28 cellular contexts compared by ENCODE assay signal in the genomic region with DNA sequence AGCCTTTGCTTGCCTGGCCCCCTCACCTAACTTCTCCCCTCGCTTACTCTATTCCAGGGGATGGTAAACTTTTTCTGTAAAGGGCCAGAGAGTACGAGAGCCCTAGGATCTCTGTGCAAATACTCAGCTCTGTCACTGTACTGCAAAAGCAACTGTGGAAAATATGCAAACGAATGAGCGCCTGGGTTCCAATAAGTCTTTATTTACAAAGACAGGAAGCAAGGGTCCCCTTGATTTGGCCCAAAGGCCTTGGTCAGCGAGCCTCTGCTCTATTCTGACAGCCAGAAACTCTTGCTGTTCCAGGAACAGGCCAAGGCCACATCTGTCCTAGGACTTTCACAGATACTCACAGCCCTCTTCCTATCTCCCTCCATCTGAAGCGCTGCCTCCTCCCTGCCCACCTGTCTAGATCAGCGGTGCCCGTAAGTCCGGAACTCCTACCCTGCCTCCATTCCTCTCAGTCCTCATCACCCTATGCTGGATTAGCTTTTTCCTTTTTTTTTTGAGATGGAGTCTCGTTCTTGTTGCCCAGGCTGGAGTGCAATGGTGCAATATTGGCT. TPM values are rescaled to one million over a fixed set of nuclear protein-coding genes. Genes with fewer than 3 reads are reported as not detected.
DNase-seq lines count a peak whose midpoint lies in the region; ATAC-seq and TF ChIP-seq lines count a peak whose summit lies in the region.
"Had no signal": no experiment of that assay in that cellular context is flagged by ENCODE, and none has a peak within 500 bp of the region (broad histone marks: within the 10 kb centered on the region; RNA-seq: fewer than 3 reads in every experiment).

No MANE protein-coding gene starts in this region.

- peaks cover 6% of the 10 kb centered on the region for H3K4me1 Mint-ChIP-seq in activated CD4-positive, alpha-beta T cell treated with anti-CD3 and anti-CD28 coated beads, Interleukin-2, amount 10 ng/mL, durations not matched to agents 24 days and 14 days

- intact Hi-C loops in activated CD4-positive, alpha-beta T cell treated with anti-CD3 and anti-CD28 coated beads, Interleukin-2, amount 10 ng/mL, durations not matched to agents 24 days and 14 days (cut with micrococcal nuclease) = no loop called here

- DNase-seq in activated CD4-positive, alpha-beta T cell treated with anti-CD3 and anti-CD28 coated beads, Interleukin-2, amount 10 ng/mL, durations not matched to agents 24 days and 14 days = no peak
- no peak for DNase-seq in activated CD4-positive, alpha-beta T cell treated with anti-CD3 and anti-CD28 coated beads, Interleukin-2, amount 50 U/mL, for 4 hours
- DNase-seq in RWPE2 (ENCODE audit: low spot score) (no peak), tibial nerve (ENCODE audit: low spot score in 2 of 2) (no peak), NCI-H1436 treated with DMSO at 0.1 percent for 48 hours (lab: John Stamatoyannopoulos, UW) (no peak)
- DNase-seq in activated CD4-positive, alpha-beta T cell treated with anti-CD3 and anti-CD28 coated beads for 4 hours = no peak
- DNase-seq: activated B cell treated with CpG ODN at 0.5 μM for 24 hours; activated CD4-positive, alpha-beta T cell treated with anti-CD3 and anti-CD28 coated beads, Interleukin-2, amount 50 U/mL, for 48 hours; activated CD8-positive, alpha-beta memory T cell treated with anti-CD3 and anti-CD28 coated beads, Interleukin-2, amount 50 U/mL, for 4 hours; activated naive CD4-positive, alpha-beta T cell treated with anti-CD3 and anti-CD28 coated beads, Interleukin-2, amount 50 U/mL, for 16 hours; AML-193; amniotic stem cell; CD8-positive, alpha-beta T cell; DMS 273 treated with DMSO at 0.1 percent for 48 hours; mesenchymal stem cell; NCI-H1092; NCI-H2029; NCI-H524 treated with DMSO at 0.1 percent for 48 hours; stimulated activated naive CD8-positive, alpha-beta T cell treated with anti-CD3 and anti-CD28 coated beads, Interleukin-15, Interleukin-2, amounts not matched to agents 100 U/mL and 50 U/mL, for 24 hours; T-cell had no signal

- H3K9me3 ChIP-seq in RWPE2 (ENCODE audit: severe bottlenecking) (no peaks in the 10 kb centered on the region), tibial nerve (no peaks in the 10 kb centered on the region)
- H3K9me3 ChIP-seq: thoracic aorta had no signal

- peak overlapping the region; percentile 60 for H3K27ac ChIP-seq in RWPE2 (ENCODE audit: poor library complexity, severe bottlenecking)
- H3K27ac ChIP-seq in tibial nerve = peak overlapping the region in 3 of 4 donors; percentile 60 to 78 (median 78)
- H3K27ac ChIP-seq: thoracic aorta had no signal

- H3K9me3 Mint-ChIP-seq in activated CD4-positive, alpha-beta T cell treated with anti-CD3 and anti-CD28 coated beads, Interleukin-2, amount 10 ng/mL, durations not matched to agents 24 days and 14 days = no peaks in the 10 kb centered on the region
- H3K9me3 Mint-ChIP-seq: activated B cell treated with CpG ODN at 0.5 μM for 24 hours; CD8-positive, alpha-beta T cell; T-cell had no signal

- H3K4me3 ChIP-seq in RWPE2 (ENCODE audit: severe bottlenecking) (no peak overlapping the region), tibial nerve (no peak overlapping the region)
- H3K4me3 ChIP-seq: thoracic aorta had no signal

- H3K4me1 ChIP-seq in RWPE2 (ENCODE audit: insufficient read depth, poor library complexity, severe bottlenecking) (peaks cover 18% of the 10 kb centered on the region), tibial nerve (peaks cover 0 to 22% (median 0%) of the 10 kb centered on the region in 4 donors)

- 85% methylated on average over 10 of the region's 10 CpGs for WGBS in tibial nerve, 2 donors

- TF ChIP-seq CTCF in RWPE2 (IDR thresholded peaks at IDR 0.05; ENCODE audit: poor library complexity, severe bottlenecking) (no peak), tibial nerve (IDR thresholded peaks at IDR 0.05) (no peak)

- ATAC-seq in RWPE2 (ENCODE audit: low read depth) = no peak
- ATAC-seq: CD8-positive, alpha-beta T cell; left lobe of liver; stimulated activated naive CD8-positive, alpha-beta T cell treated with anti-CD3 and anti-CD28 coated beads, Interleukin-15, Interleukin-2, amounts not matched to agents 100 U/mL and 50 U/mL, for 24 hours; T-cell had no signal

- H3K27me3 ChIP-seq in RWPE2 (ENCODE audit: insufficient read depth, poor library complexity, severe bottlenecking) (no peaks in the 10 kb centered on the region), tibial nerve (no peaks in the 10 kb centered on the region)

- peak overlapping the region; percentile 39 for H3K27ac Mint-ChIP-seq in activated CD4-positive, alpha-beta T cell treated with anti-CD3 and anti-CD28 coated beads, Interleukin-2, amount 10 ng/mL, durations not matched to agents 24 days and 14 days
- H3K27ac Mint-ChIP-seq: activated B cell treated with CpG ODN at 0.5 μM for 24 hours; CD8-positive, alpha-beta T cell; progenitor cell of endocrine pancreas; T-cell had no signal

- no peak for TF ChIP-seq POLR2A in tibial nerve (IDR thresholded peaks at IDR 0.05)

- no peak overlapping the region for H3K4me3 Mint-ChIP-seq in activated CD4-positive, alpha-beta T cell treated with anti-CD3 and anti-CD28 coated beads, Interleukin-2, amount 10 ng/mL, durations not matched to agents 24 days and 14 days
- H3K4me3 Mint-ChIP-seq: activated B cell treated with CpG ODN at 0.5 μM for 24 hours; CD8-positive, alpha-beta T cell; T-cell had no signal

- no peak for TF ChIP-seq EP300 in tibial nerve (IDR thresholded peaks at IDR 0.05)

- H3K36me3 Mint-ChIP-seq in activated CD4-positive, alpha-beta T cell treated with anti-CD3 and anti-CD28 coated beads, Interleukin-2, amount 10 ng/mL, durations not matched to agents 24 days and 14 days (ENCODE audit: low read depth) = peaks cover 4% of the 10 kb centered on the region

- H3K27me3 Mint-ChIP-seq in activated CD4-positive, alpha-beta T cell treated with anti-CD3 and anti-CD28 coated beads, Interleukin-2, amount 10 ng/mL, durations not matched to agents 24 days and 14 days = no peaks in the 10 kb centered on the region
- H3K27me3 Mint-ChIP-seq: activated B cell treated with CpG ODN at 0.5 μM for 24 hours, progenitor cell of endocrine pancreas, T-cell had no signal

- no peaks in the 10 kb centered on the region for H3K36me3 ChIP-seq in RWPE2 (ENCODE audit: low read depth)
- no peaks in the 10 kb centered on the region for H3K36me3 ChIP-seq in tibial nerve
- H3K36me3 ChIP-seq: thoracic aorta had no signal

RNA-seq across cellular contexts. Expression of gene OPA3, which starts 37.3 kb away (rescaled TPM):
- 14.0 and 15.3 TPM in 2 replicates for total RNA-seq in activated CD4-positive, alpha-beta T cell treated with anti-CD3 and anti-CD28 coated beads, Interleukin-2, amount 10 ng/mL, durations not matched to agents 24 days and 14 days
- 1 to 10 TPM; 4.8 to 6.7 (median 5.7) TPM for total RNA-seq in tibial nerve

RNA-seq across cellular contexts. Expression of gene VASP, which starts 40.0 kb away (rescaled TPM):
- total RNA-seq in activated CD4-positive, alpha-beta T cell treated with anti-CD3 and anti-CD28 coated beads, Interleukin-2, amount 10 ng/mL, durations not matched to agents 24 days and 14 days = 215 and 219 TPM in 2 replicates
- 10 to 100 TPM; 39.1 to 74.4 (median 59.2) TPM for total RNA-seq in tibial nerve

RNA-seq across cellular contexts. Expression of gene PPM1N, which starts 49.0 kb away (rescaled TPM):
- 1.3 and 1.9 TPM in 2 replicates for total RNA-seq in activated CD4-positive, alpha-beta T cell treated with anti-CD3 and anti-CD28 coated beads, Interleukin-2, amount 10 ng/mL, durations not matched to agents 24 days and 14 days
- total RNA-seq in tibial nerve = 1 to 10 TPM in 1 of 4 donors, under 1 TPM in 2, not detected in 1; 0.39 to 5.0 (median 0.60) TPM
- total RNA-seq: progenitor cell of endocrine pancreas had no signal

RNA-seq across cellular contexts. Expression of gene RTN2, which starts 50.4 kb away (rescaled TPM):
- total RNA-seq in activated CD4-positive, alpha-beta T cell treated with anti-CD3 and anti-CD28 coated beads, Interleukin-2, amount 10 ng/mL, durations not matched to agents 24 days and 14 days = 2.6 and 2.8 TPM in 2 replicates
- 1 to 10 TPM; 1.5 to 5.9 (median 3.5) TPM for total RNA-seq in tibial nerve

RNA-seq across cellular contexts. Expression of gene GPR4, which starts 54.7 kb away (rescaled TPM):
- not detected in 2 replicates for total RNA-seq in activated CD4-positive, alpha-beta T cell treated with anti-CD3 and anti-CD28 coated beads, Interleukin-2, amount 10 ng/mL, durations not matched to agents 24 days and 14 days
- total RNA-seq in tibial nerve = 10 to 100 TPM; 12.6 to 15.6 (median 13.8) TPM
- total RNA-seq: A172; activated B cell treated with CpG ODN at 0.5 μM for 24 hours; bronchial epithelial cell; CD8-positive, alpha-beta T cell; myocyte; progenitor cell of endocrine pancreas; RPMI7951; SK-MEL-5 had no signal
